ENCODE assay signal across 14 cellular contexts in the genomic region with DNA sequence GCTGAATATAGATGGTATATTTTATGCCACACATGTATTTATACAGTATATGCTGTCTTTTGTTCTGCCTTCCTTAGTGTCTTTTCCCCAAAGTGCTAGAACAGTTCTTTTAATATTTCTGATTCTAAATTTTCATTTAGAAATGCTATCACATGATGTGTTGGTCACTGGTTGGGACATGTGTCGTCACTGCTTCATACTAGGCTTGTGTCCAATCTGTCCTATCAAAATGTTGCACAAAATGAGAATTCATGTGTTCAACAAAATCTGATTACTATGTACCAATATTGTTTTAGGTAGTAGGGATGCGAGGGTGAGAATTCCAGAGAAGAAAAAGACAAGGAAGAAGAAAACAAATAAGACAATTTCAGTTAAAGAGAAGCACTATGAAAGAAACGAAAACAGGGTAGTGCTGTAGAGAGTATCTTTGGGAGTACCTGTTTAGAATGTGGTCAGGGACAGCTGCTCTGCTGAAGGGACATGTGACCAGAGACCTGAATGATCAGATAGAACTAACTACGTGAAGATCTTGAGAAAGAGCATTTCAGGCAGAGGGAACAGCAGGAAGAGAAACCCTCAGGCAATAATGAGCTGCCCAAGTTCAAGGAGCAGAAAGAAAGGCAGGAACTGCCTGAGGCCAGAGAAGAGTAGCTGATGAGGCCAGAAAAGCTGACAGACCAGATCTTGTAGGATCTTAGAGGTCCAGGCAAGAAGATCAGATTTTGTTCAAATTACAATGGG. TPM values are rescaled to one million over a fixed set of nuclear protein-coding genes. Genes with fewer than 3 reads are reported as not detected.
A peak's percentile ranks its signal among the peaks of the same experiment; 100 is the strongest.
DNase-seq lines count a peak whose midpoint lies in the region; ATAC-seq, FAIRE-seq and TF ChIP-seq lines count a peak whose summit lies in the region.
"Had no signal": no experiment of that assay in that cellular context is flagged by ENCODE, and none has a peak within 500 bp of the region (broad histone marks: within the 10 kb centered on the region; RNA-seq: fewer than 3 reads in every experiment).

No MANE protein-coding gene starts in this region.

- no peaks in the 10 kb centered on the region for H3K79me2 ChIP-seq in GM12878 (ENCODE audit: control insufficient read depth, insufficient read depth, low read length)

- no TSS peak for BruUV-seq in GM12878 (replicated peaks; lab: Mats Ljungman, UMichigan)

- no peaks in the 10 kb centered on the region for H3K9me3 Mint-ChIP-seq in activated CD8-positive, alpha-beta T cell treated with anti-CD3 and anti-CD28 coated beads, Interleukin-2, amount 10 ng/mL, durations not matched to agents 7 days and 5 days (ENCODE audit: insufficient read depth)
- H3K9me3 Mint-ChIP-seq in immature natural killer cell: no peaks in the 10 kb centered on the region
- H3K9me3 Mint-ChIP-seq: CD4-positive, alpha-beta memory T cell had no signal

- H3K27ac Mint-ChIP-seq in activated CD8-positive, alpha-beta T cell treated with anti-CD3 and anti-CD28 coated beads, Interleukin-2, amount 10 ng/mL, durations not matched to agents 7 days and 5 days: no peak overlapping the region
- peak overlapping the region in 1 of 6 donors; percentile 15 for H3K27ac Mint-ChIP-seq in immature natural killer cell
- H3K27ac Mint-ChIP-seq: activated T-helper 2 cell treated with anti-CD3 and anti-CD28 coated beads, Interferon-gamma antibody, Interleukin-2, Interleukin-4, amounts not matched to agents 10 μg/mL and 5 μg/mL and 100 μg/mL, durations not matched to agents 14 hours and 24 hours and 36 hours; CD4-positive, alpha-beta memory T cell had no signal

- peaks cover 11% of the 10 kb centered on the region for H3K4me1 Mint-ChIP-seq in activated CD8-positive, alpha-beta T cell treated with anti-CD3 and anti-CD28 coated beads, Interleukin-2, amount 10 ng/mL, durations not matched to agents 7 days and 5 days (ENCODE audit: low read depth)
- H3K4me1 Mint-ChIP-seq in immature natural killer cell: peaks cover 6 to 14% of the 10 kb centered on the region in 2 donors

- WGBS in GM12878 (ENCODE audit: insufficient coverage, insufficient replicate concordance, low lambda C conversion rate, missing lambda C conversion rate): 38% methylated on average over 4 of the region's 4 CpGs

- POLR2A ChIA-PET in GM12878 (lab: Charles Lee): no interaction called here
- POLR2A ChIA-PET in activated CD8-positive, alpha-beta T cell treated with anti-CD3 and anti-CD28 coated beads, Interleukin-2, amount 10 ng/mL, durations not matched to agents 7 days and 5 days (lab: Charles Lee): interaction anchor here (0.8 kb wide), 1 partner anchor 107 kb away, joined by 3 read pairs; no protein-coding TSS in a partner anchor

- H3K27ac ChIP-seq in BLaER1: peak overlapping the region; percentile 57
- H3K27ac ChIP-seq in GM12878 (ENCODE audit: control insufficient read depth, insufficient read depth): peak overlapping the region; percentile 89
- H3K27ac ChIP-seq: esophagus muscularis mucosa, HL-60 had no signal

- RAD21 ChIA-PET in GM12878 (lab: Charles Lee; ENCODE audit: unreplicated experiment): interaction anchor here (1.3 kb wide), 1 partner anchor 18 kb away, joined by 3 read pairs; no protein-coding TSS in a partner anchor

- SMC1A ChIA-PET in GM12878 (lab: Charles Lee; ENCODE audit: uncharacterized antibody, unreplicated experiment): interaction anchor here (0.8 to 1.7 kb wide), 5 partner anchors 18 to 96 kb away, joined by 3 to 7 read pairs (median 3); no protein-coding TSS in a partner anchor

- H3K4me2 ChIP-seq in BLaER1: peak overlapping the region; percentile 75
- H3K4me2 ChIP-seq in GM12878 (ENCODE audit: control insufficient read depth, insufficient read depth): peak overlapping the region; percentile 83

- ATAC-seq in GM19397 (IDR thresholded peaks at IDR 0.05; ENCODE audit: unreplicated experiment): peak; percentile 34
- peak; percentile 24 for ATAC-seq in HG03135 (IDR thresholded peaks at IDR 0.05; ENCODE audit: unreplicated experiment)
- ATAC-seq in GM12878: peak; percentile 27; the same call in 2 of the 3 replicates
- no peak for ATAC-seq in activated CD8-positive, alpha-beta T cell treated with anti-CD3 and anti-CD28 coated beads, Interleukin-2, amount 10 ng/mL, durations not matched to agents 7 days and 5 days

- FAIRE-seq in GM12878 (lab: Jason Lieb, UNC): peak; percentile 75

- H3K4me3 Mint-ChIP-seq in activated CD8-positive, alpha-beta T cell treated with anti-CD3 and anti-CD28 coated beads, Interleukin-2, amount 10 ng/mL, durations not matched to agents 7 days and 5 days: no peak overlapping the region
- no peak overlapping the region for H3K4me3 Mint-ChIP-seq in immature natural killer cell

- H4K20me1 ChIP-seq in BLaER1 (no peaks in the 10 kb centered on the region), GM12878 (ENCODE audit: control insufficient read depth, insufficient read depth) (no peaks in the 10 kb centered on the region)

- no peaks in the 10 kb centered on the region for H3K27me3 ChIP-seq in BLaER1
- H3K27me3 ChIP-seq in GM12878 (replicated peaks in 1 of 2; ENCODE audit: control insufficient read depth in 2 of 2, insufficient read depth in 2 of 2, low read length in 1 of 2): no peaks in the 10 kb centered on the region

- no peak for TF ChIP-seq POLR2A in GM12878 (IDR thresholded peaks at IDR 0.05; ENCODE audit: low read depth, low read length)

- H3K36me3 ChIP-seq in BLaER1: no peaks in the 10 kb centered on the region
- H3K36me3 ChIP-seq in GM12878 (ENCODE audit: control insufficient read depth in 2 of 2, insufficient read depth in 2 of 2, low read length in 1 of 2): no peaks in the 10 kb centered on the region
- H3K36me3 ChIP-seq: esophagus muscularis mucosa had no signal

- TF ChIP-seq EP300 in GM12878 (IDR thresholded peaks at IDR 0.05; ENCODE audit: borderline replicate concordance in 1 of 2, control insufficient read depth in 1 of 2, low read depth in 2 of 2, low read length in 2 of 2): no peak

- no peak for DNase-seq in GM12878 (ENCODE audit: low read depth, low spot score)
- no peak for DNase-seq in activated CD8-positive, alpha-beta T cell treated with anti-CD3 and anti-CD28 coated beads, Interleukin-2, amount 10 ng/mL, durations not matched to agents 7 days and 5 days
- DNase-seq in cortex of kidney (lab: John Stamatoyannopoulos, UW): no peak
- DNase-seq in immature natural killer cell: no peak
- no peak for DNase-seq in DMS 273 (lab: John Stamatoyannopoulos, UW; ENCODE audit: unreplicated experiment)
- DNase-seq: SHP77 treated with DMSO at 0.1 percent for 48 hours; stimulated activated CD4-positive, alpha-beta T cell treated with anti-CD3 and anti-CD28 coated beads, Interleukin-4, amount 100 ng/mL, for 24 hours had no signal

- no peak for TF ChIP-seq CTCF in GM12878 (IDR thresholded peaks at IDR 0.05 in 2 of 3, conservative IDR thresholded peaks at IDR 0.05 in 1 of 3; ENCODE audit: control insufficient read depth in 2 of 3, extremely low read depth in 1 of 3, insufficient read depth in 1 of 3, low read depth in 3 of 3, low read length in 3 of 3)

- H3K36me3 Mint-ChIP-seq in activated CD8-positive, alpha-beta T cell treated with anti-CD3 and anti-CD28 coated beads, Interleukin-2, amount 10 ng/mL, durations not matched to agents 7 days and 5 days (ENCODE audit: low read depth): no peaks in the 10 kb centered on the region
- no peaks in the 10 kb centered on the region for H3K36me3 Mint-ChIP-seq in immature natural killer cell

- H3K9ac ChIP-seq in BLaER1 (no peak overlapping the region; the same call in 1 of the 2 replicates), GM12878 (ENCODE audit: control insufficient read depth, insufficient read depth, low read length) (peak overlapping the region; percentile 53; the same call in 1 of the 2 replicates)

- no peak for TF ChIP-seq RAD21 in GM12878 (IDR thresholded peaks at IDR 0.05; ENCODE audit: insufficient read depth, low read depth, low read length)

- H2AFZ ChIP-seq in GM12878 (ENCODE audit: control insufficient read depth, low read depth, low read length): peak overlapping the region; percentile 37

- H3K4me3 ChIP-seq in BLaER1 (peak overlapping the region; percentile 16; the same call in 1 of the 2 replicates), GM12878 (peak overlapping the region; percentile 49)
- H3K4me3 ChIP-seq: esophagus muscularis mucosa had no signal

- H3K9me3 ChIP-seq in BLaER1: peaks cover 13% of the 10 kb centered on the region
- H3K9me3 ChIP-seq in GM12878 (replicated peaks; ENCODE audit: control insufficient read depth, insufficient read depth, low read length): peaks cover 4% of the 10 kb centered on the region
- H3K9me3 ChIP-seq: esophagus muscularis mucosa had no signal

- peaks cover 14% of the 10 kb centered on the region for H3K27me3 Mint-ChIP-seq in activated CD8-positive, alpha-beta T cell treated with anti-CD3 and anti-CD28 coated beads, Interleukin-2, amount 10 ng/mL, durations not matched to agents 7 days and 5 days (ENCODE audit: low read depth)
- peaks cover 0 to 9% (median 1%) of the 10 kb centered on the region in 3 donors for H3K27me3 Mint-ChIP-seq in immature natural killer cell (ENCODE audit: low read depth in 3 of 3)

- in situ Hi-C loops in GM12878 (cut with MboI): loop anchor here (5.0 to 10.0 kb wide), 3 partner anchors 94 to 461 kb away; partner anchors contain the start of genes EXO1 and MAP1LC3C

- intact Hi-C loops in GM12878 (cut with micrococcal nuclease; ENCODE audit: unreplicated experiment): loop anchor here (2.0 to 5.0 kb wide), 5 partner anchors 19 to 464 kb away; partner anchors contain the start of genes EXO1 and MAP1LC3C

- H3K4me1 ChIP-seq in BLaER1 (peaks cover 38% of the 10 kb centered on the region), GM12878 (ENCODE audit: control insufficient read depth, insufficient read depth, low read length) (peaks cover 18% of the 10 kb centered on the region; the same call in 1 of the 2 replicates)

- CTCF ChIA-PET in GM12878 (lab: Yijun Ruan, JAX): interaction anchor here (0.9 kb wide), 1 partner anchor 77 kb away, joined by 3 read pairs; no protein-coding TSS in a partner anchor
- CTCF ChIA-PET in activated CD8-positive, alpha-beta T cell treated with anti-CD3 and anti-CD28 coated beads, Interleukin-2, amount 10 ng/mL, durations not matched to agents 7 days and 5 days (lab: Charles Lee): interaction anchor here (1.0 to 1.7 kb wide), 4 partner anchors 14 to 465 kb away, joined by 4 to 11 read pairs (median 5); partner anchors contain the start of gene FH

RNA-seq across cellular contexts. Expression of gene KMO, which starts 1.4 kb away (rescaled TPM):
- 0.93 and 5.8 TPM in 2 replicates for total RNA-seq in GM12878 (2013; cell fraction: nucleolus; rRNA removed)
- 1.6 and 2.8 TPM in 2 replicates for total RNA-seq in GM12878 (2014; rRNA removed)
- 1.1 and 1.5 TPM in 2 replicates for total RNA-seq in GM12878 (2014; rRNA removed; fragmentation: Illumina TruSeq; extraction: Trizol)
- total RNA-seq in GM12878 (2021): 1.2 and 2.4 TPM in 2 replicates
- 6.9 TPM for polyA plus RNA-seq in GM12878 (2011; ENCODE audit: low read depth)
- polyA plus RNA-seq in GM12878 (2011; rRNA removed): 0.50 and 0.68 TPM in 2 replicates
- 0.13 and 0.35 TPM in 2 replicates for polyA plus RNA-seq in GM12878 (2011; cell fraction: cytosol; rRNA removed)
- 0.75 and 0.76 TPM in 2 replicates for polyA plus RNA-seq in GM12878 (2011; cell fraction: nucleus; rRNA removed)
- polyA plus RNA-seq in GM12878 (2012): 7.0 and 7.2 TPM in 2 replicates
- 1.9 and 3.0 TPM in 2 replicates for polyA plus RNA-seq in GM12878 (2014; fragmentation: Illumina TruSeq; extraction: Trizol)
- polyA plus RNA-seq in GM12878 (2014; fragmentation: Nextera tagmentation; extraction: Ambion mirVana): 1 to 10 TPM; 4.4 to 5.9 TPM
- polyA plus RNA-seq in GM12878 (2014; rRNA removed): 1.3 and 2.7 TPM in 2 replicates
- polyA plus RNA-seq in GM12878 (2016; fragmentation: Nextera tagmentation; extraction: Ambion mirVana): 1 to 10 TPM; 1.4 to 2.2 TPM
- polyA minus RNA-seq in GM12878 (2011; rRNA and poly(A)+ RNA removed): 0.51 and 0.82 TPM in 2 replicates
- polyA minus RNA-seq in GM12878 (2011; cell fraction: cytosol; rRNA and poly(A)+ RNA removed): not detected in 2 replicates
- 0.29 and 0.36 TPM in 2 replicates for polyA minus RNA-seq in GM12878 (2011; cell fraction: nucleus; rRNA and poly(A)+ RNA removed)
- total RNA-seq in activated CD8-positive, alpha-beta T cell treated with anti-CD3 and anti-CD28 coated beads, Interleukin-2, amount 10 ng/mL, durations not matched to agents 7 days and 5 days: not detected
- polyA plus RNA-seq in immature natural killer cell: not detected

RNA-seq across cellular contexts. Expression of gene FH, which starts 14.0 kb away (rescaled TPM):
- total RNA-seq in GM12878 (2013; cell fraction: nucleolus; rRNA removed): 38.7 and 61.7 TPM in 2 replicates
- 66.3 and 68.6 TPM in 2 replicates for total RNA-seq in GM12878 (2014; rRNA removed)
- total RNA-seq in GM12878 (2014; rRNA removed; fragmentation: Illumina TruSeq; extraction: Trizol): 77.2 and 77.8 TPM in 2 replicates
- 75.6 and 78.1 TPM in 2 replicates for total RNA-seq in GM12878 (2021)
- polyA plus RNA-seq in GM12878 (2011; ENCODE audit: low read depth): 71.7 TPM
- 74.6 and 84.9 TPM in 2 replicates for polyA plus RNA-seq in GM12878 (2011; rRNA removed)
- polyA plus RNA-seq in GM12878 (2011; cell fraction: cytosol; rRNA removed): 44.5 and 50.5 TPM in 2 replicates
- 51.6 and 69.9 TPM in 2 replicates for polyA plus RNA-seq in GM12878 (2011; cell fraction: nucleus; rRNA removed)
- polyA plus RNA-seq in GM12878 (2012): 57.1 and 76.8 TPM in 2 replicates
- 75.3 and 83.4 TPM in 2 replicates for polyA plus RNA-seq in GM12878 (2014; fragmentation: Illumina TruSeq; extraction: Trizol)
- 10 to 100 TPM; 44.7 to 57.5 TPM for polyA plus RNA-seq in GM12878 (2014; fragmentation: Nextera tagmentation; extraction: Ambion mirVana)
- 72.9 and 82.5 TPM in 2 replicates for polyA plus RNA-seq in GM12878 (2014; rRNA removed)
- polyA plus RNA-seq in GM12878 (2016; fragmentation: Nextera tagmentation; extraction: Ambion mirVana): 100 to 1,000 TPM; 119 to 124 TPM
- 55.6 and 77.6 TPM in 2 replicates for polyA minus RNA-seq in GM12878 (2011; rRNA and poly(A)+ RNA removed)
- 21.5 and 22.8 TPM in 2 replicates for polyA minus RNA-seq in GM12878 (2011; cell fraction: cytosol; rRNA and poly(A)+ RNA removed)
- 15.5 and 27.2 TPM in 2 replicates for polyA minus RNA-seq in GM12878 (2011; cell fraction: nucleus; rRNA and poly(A)+ RNA removed)
- total RNA-seq in activated CD8-positive, alpha-beta T cell treated with anti-CD3 and anti-CD28 coated beads, Interleukin-2, amount 10 ng/mL, durations not matched to agents 7 days and 5 days: 10 to 100 TPM; 75.9 to 78.3 TPM
- 10 to 100 TPM; 27.8 to 33.4 (median 28.5) TPM for polyA plus RNA-seq in immature natural killer cell
